Comparison of ENCODE assay signal across 8 cellular contexts in genomic region chr21:9823197-9824157, GRCh38.
A peak's percentile ranks its signal among the peaks of the same experiment; 100 is the strongest.
DNase-seq lines count a peak whose midpoint lies in the region; ATAC-seq and TF ChIP-seq lines count a peak whose summit lies in the region.
"Not testable (repeated sequence)": the region's sequence is repeated elsewhere in the genome, so short reads cannot be mapped to it uniquely, and the experiment has no call there.

No MANE protein-coding gene starts in this region.

- peak overlapping the region; percentile 35 for H3K4me3 ChIP-seq in LNCaP clone FGC (ENCODE audit: low read depth, low read length)
- not testable (repeated sequence) for H3K4me3 ChIP-seq in dorsolateral prefrontal cortex, right atrium auricular region, mucosa of descending colon, sigmoid colon, upper lobe of left lung

- not testable (repeated sequence) for H3K4me1 Mint-ChIP-seq in activated T-helper 2 cell treated with anti-CD3 and anti-CD28 coated beads, Interferon-gamma antibody, Interleukin-2, Interleukin-4, amounts not matched to agents 10 μg/mL and 5 μg/mL and 100 μg/mL, durations not matched to agents 14 hours and 24 hours and 36 hours (ENCODE audit: low read depth)

- not testable (repeated sequence) for H3K4me1 ChIP-seq in right atrium auricular region; mucosa of descending colon (ENCODE audit: low read depth); sigmoid colon; upper lobe of left lung

- H3K27me3 ChIP-seq in dorsolateral prefrontal cortex, right atrium auricular region, sigmoid colon, upper lobe of left lung: not testable (repeated sequence)

- not testable (repeated sequence) for H3K36me3 Mint-ChIP-seq in activated T-helper 2 cell treated with anti-CD3 and anti-CD28 coated beads, Interferon-gamma antibody, Interleukin-2, Interleukin-4, amounts not matched to agents 10 μg/mL and 5 μg/mL and 100 μg/mL, durations not matched to agents 14 hours and 24 hours and 36 hours (ENCODE audit: low read depth)

- H3K9me3 ChIP-seq in right atrium auricular region, sigmoid colon, upper lobe of left lung: not testable (repeated sequence)
- peaks cover 20% of the 10 kb centered on the region for H3K9me3 ChIP-seq in mucosa of descending colon

- intact Hi-C loops in activated T-helper 2 cell treated with anti-CD3 and anti-CD28 coated beads, Interferon-gamma antibody, Interleukin-2, Interleukin-4, amounts not matched to agents 10 μg/mL and 5 μg/mL and 100 μg/mL, durations not matched to agents 14 hours and 24 hours and 36 hours (cut with micrococcal nuclease); dorsolateral prefrontal cortex (cut with DNase I); mucosa of descending colon (cut with DNase I, micrococcal nuclease); sigmoid colon (cut with DNase I): not testable (repeated sequence)

- DNase-seq in LNCaP clone FGC (ENCODE audit: low read depth): not testable (repeated sequence)
- peak; percentile 20 for DNase-seq in T-helper 9 cell
- DNase-seq in activated T-helper 2 cell treated with anti-CD3 and anti-CD28 coated beads, Interferon-gamma antibody, Interleukin-2, Interleukin-4, amounts not matched to agents 10 μg/mL and 5 μg/mL and 100 μg/mL, durations not matched to agents 14 hours and 24 hours and 36 hours (ENCODE audit: low spot score): peak; percentile 25
- DNase-seq in dorsolateral prefrontal cortex: peak in 9 of 10 donors; percentile 30 to 89 (median 65)
- peak; percentile 77 for DNase-seq in right atrium auricular region (ENCODE audit: low spot score)
- DNase-seq in mucosa of descending colon: peak in 2 of 3 donors; percentile 36 to 78
- DNase-seq in sigmoid colon: peak; percentile 87
- DNase-seq in upper lobe of left lung: peak; percentile 50 to 93

- not testable (repeated sequence) for TF ChIP-seq POLR2A in sigmoid colon (IDR thresholded peaks at IDR 0.05); upper lobe of left lung (IDR thresholded peaks at IDR 0.05)

- H3K9me3 Mint-ChIP-seq in activated T-helper 2 cell treated with anti-CD3 and anti-CD28 coated beads, Interferon-gamma antibody, Interleukin-2, Interleukin-4, amounts not matched to agents 10 μg/mL and 5 μg/mL and 100 μg/mL, durations not matched to agents 14 hours and 24 hours and 36 hours: not testable (repeated sequence)

- not testable (repeated sequence) for H3K27me3 Mint-ChIP-seq in activated T-helper 2 cell treated with anti-CD3 and anti-CD28 coated beads, Interferon-gamma antibody, Interleukin-2, Interleukin-4, amounts not matched to agents 10 μg/mL and 5 μg/mL and 100 μg/mL, durations not matched to agents 14 hours and 24 hours and 36 hours (ENCODE audit: low read depth)

- not testable (repeated sequence) for ATAC-seq in mucosa of descending colon; upper lobe of left lung (ENCODE audit: low FRiP score in 2 of 2)

- not testable (repeated sequence) for H3K27ac Mint-ChIP-seq in activated T-helper 2 cell treated with anti-CD3 and anti-CD28 coated beads, Interferon-gamma antibody, Interleukin-2, Interleukin-4, amounts not matched to agents 10 μg/mL and 5 μg/mL and 100 μg/mL, durations not matched to agents 14 hours and 24 hours and 36 hours

- not testable (repeated sequence) for H3K27ac ChIP-seq in dorsolateral prefrontal cortex, right atrium auricular region, sigmoid colon, upper lobe of left lung

- TF ChIP-seq CTCF in LNCaP clone FGC (IDR thresholded peaks at IDR 0.05; ENCODE audit: control insufficient read depth, extremely low read depth, insufficient read depth); dorsolateral prefrontal cortex (IDR thresholded peaks at IDR 0.05 in 54 of 56, conservative IDR thresholded peaks at IDR 0.05 in 2 of 56; ENCODE audit: low read depth in 1 of 56, partially characterized antibody in 56 of 56); right atrium auricular region (IDR thresholded peaks at IDR 0.05); mucosa of descending colon (IDR thresholded peaks at IDR 0.05); sigmoid colon (IDR thresholded peaks at IDR 0.05); upper lobe of left lung (IDR thresholded peaks at IDR 0.05): not testable (repeated sequence)

- TF ChIP-seq EP300 in sigmoid colon (IDR thresholded peaks at IDR 0.05); upper lobe of left lung (IDR thresholded peaks at IDR 0.05): not testable (repeated sequence)

- H3K4me3 Mint-ChIP-seq in activated T-helper 2 cell treated with anti-CD3 and anti-CD28 coated beads, Interferon-gamma antibody, Interleukin-2, Interleukin-4, amounts not matched to agents 10 μg/mL and 5 μg/mL and 100 μg/mL, durations not matched to agents 14 hours and 24 hours and 36 hours (ENCODE audit: low read depth): not testable (repeated sequence)

- WGBS in sigmoid colon, 2 donors: 87 to 89% methylated on average over 46 to 57 of the region's 65 CpGs
- WGBS in upper lobe of left lung, 2 donors: 83 to 87% methylated on average over 43 to 46 of the region's 65 CpGs

- H3K36me3 ChIP-seq in right atrium auricular region; mucosa of descending colon (ENCODE audit: low read depth); sigmoid colon; upper lobe of left lung: not testable (repeated sequence)
